1 cellular context compared by ENCODE assay signal in the genomic region with DNA sequence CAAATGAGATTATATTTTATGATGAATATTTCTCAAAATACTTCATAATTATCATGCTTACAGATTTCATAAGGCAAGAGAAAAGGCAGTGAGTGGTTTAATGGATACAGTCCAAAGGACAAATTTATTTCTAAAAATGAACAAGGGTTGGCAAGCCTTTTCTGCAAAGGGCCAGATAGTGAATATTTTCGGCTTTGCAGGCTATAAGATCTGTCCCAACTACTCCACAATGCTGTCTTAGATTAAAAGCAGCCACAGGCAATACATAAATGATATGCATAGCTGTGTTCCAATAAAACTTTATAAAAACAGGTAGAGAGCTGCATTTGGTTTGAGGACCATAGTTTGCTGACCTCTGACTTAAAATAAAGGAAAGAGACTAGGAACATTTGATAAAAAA.
TF ChIP-seq lines count a peak whose summit lies in the region.

No MANE protein-coding gene starts in this region.

TF ChIP-seq in GM12878, 131 proteins besides CTCF, POLR2A, EP300 and RAD21:
- TF ChIP-seq ZNF274 (IDR thresholded peaks at IDR 0.05; ENCODE audit: insufficient read depth, insufficient read length) (no peak), IRF5 (IDR thresholded peaks at IDR 0.05; ENCODE audit: borderline replicate concordance) (no peak), NR2C2 (IDR thresholded peaks at IDR 0.05; ENCODE audit: borderline replicate concordance, control insufficient read depth, insufficient read length, low read depth) (no peak), IKZF1 (conservative IDR thresholded peaks at IDR 0.05) (no peak)
- TF ChIP-seq, protein P1, sequence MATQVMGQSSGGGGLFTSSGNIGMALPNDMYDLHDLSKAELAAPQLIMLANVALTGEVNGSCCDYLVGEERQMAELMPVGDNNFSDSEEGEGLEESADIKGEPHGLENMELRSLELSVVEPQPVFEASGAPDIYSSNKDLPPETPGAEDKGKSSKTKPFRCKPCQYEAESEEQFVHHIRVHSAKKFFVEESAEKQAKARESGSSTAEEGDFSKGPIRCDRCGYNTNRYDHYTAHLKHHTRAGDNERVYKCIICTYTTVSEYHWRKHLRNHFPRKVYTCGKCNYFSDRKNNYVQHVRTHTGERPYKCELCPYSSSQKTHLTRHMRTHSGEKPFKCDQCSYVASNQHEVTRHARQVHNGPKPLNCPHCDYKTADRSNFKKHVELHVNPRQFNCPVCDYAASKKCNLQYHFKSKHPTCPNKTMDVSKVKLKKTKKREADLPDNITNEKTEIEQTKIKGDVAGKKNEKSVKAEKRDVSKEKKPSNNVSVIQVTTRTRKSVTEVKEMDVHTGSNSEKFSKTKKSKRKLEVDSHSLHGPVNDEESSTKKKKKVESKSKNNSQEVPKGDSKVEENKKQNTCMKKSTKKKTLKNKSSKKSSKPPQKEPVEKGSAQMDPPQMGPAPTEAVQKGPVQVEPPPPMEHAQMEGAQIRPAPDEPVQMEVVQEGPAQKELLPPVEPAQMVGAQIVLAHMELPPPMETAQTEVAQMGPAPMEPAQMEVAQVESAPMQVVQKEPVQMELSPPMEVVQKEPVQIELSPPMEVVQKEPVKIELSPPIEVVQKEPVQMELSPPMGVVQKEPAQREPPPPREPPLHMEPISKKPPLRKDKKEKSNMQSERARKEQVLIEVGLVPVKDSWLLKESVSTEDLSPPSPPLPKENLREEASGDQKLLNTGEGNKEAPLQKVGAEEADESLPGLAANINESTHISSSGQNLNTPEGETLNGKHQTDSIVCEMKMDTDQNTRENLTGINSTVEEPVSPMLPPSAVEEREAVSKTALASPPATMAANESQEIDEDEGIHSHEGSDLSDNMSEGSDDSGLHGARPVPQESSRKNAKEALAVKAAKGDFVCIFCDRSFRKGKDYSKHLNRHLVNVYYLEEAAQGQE (IDR thresholded peaks at IDR 0.05; ENCODE audit: low read depth, low read length): no peak
- TF ChIP-seq, protein P2, sequence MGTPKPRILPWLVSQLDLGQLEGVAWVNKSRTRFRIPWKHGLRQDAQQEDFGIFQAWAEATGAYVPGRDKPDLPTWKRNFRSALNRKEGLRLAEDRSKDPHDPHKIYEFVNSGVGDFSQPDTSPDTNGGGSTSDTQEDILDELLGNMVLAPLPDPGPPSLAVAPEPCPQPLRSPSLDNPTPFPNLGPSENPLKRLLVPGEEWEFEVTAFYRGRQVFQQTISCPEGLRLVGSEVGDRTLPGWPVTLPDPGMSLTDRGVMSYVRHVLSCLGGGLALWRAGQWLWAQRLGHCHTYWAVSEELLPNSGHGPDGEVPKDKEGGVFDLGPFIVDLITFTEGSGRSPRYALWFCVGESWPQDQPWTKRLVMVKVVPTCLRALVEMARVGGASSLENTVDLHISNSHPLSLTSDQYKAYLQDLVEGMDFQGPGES (IDR thresholded peaks at IDR 0.05): no peak
- TF ChIP-seq, protein P3, sequence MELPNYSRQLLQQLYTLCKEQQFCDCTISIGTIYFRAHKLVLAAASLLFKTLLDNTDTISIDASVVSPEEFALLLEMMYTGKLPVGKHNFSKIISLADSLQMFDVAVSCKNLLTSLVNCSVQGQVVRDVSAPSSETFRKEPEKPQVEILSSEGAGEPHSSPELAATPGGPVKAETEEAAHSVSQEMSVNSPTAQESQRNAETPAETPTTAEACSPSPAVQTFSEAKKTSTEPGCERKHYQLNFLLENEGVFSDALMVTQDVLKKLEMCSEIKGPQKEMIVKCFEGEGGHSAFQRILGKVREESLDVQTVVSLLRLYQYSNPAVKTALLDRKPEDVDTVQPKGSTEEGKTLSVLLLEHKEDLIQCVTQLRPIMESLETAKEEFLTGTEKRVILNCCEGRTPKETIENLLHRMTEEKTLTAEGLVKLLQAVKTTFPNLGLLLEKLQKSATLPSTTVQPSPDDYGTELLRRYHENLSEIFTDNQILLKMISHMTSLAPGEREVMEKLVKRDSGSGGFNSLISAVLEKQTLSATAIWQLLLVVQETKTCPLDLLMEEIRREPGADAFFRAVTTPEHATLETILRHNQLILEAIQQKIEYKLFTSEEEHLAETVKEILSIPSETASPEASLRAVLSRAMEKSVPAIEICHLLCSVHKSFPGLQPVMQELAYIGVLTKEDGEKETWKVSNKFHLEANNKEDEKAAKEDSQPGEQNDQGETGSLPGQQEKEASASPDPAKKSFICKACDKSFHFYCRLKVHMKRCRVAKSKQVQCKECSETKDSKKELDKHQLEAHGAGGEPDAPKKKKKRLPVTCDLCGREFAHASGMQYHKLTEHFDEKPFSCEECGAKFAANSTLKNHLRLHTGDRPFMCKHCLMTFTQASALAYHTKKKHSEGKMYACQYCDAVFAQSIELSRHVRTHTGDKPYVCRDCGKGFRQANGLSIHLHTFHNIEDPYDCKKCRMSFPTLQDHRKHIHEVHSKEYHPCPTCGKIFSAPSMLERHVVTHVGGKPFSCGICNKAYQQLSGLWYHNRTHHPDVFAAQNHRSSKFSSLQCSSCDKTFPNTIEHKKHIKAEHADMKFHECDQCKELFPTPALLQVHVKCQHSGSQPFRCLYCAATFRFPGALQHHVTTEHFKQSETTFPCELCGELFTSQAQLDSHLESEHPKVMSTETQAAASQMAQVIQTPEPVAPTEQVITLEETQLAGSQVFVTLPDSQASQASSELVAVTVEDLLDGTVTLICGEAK (IDR thresholded peaks at IDR 0.05; ENCODE audit: borderline replicate concordance): peak; percentile 56; the same call in 1 of the 2 replicates
